Comparison of ENCODE assay signal across 16 cellular contexts in genomic region chr2:112048236-112048592, GRCh38.
"Had no signal": no experiment of that assay in that cellular context is flagged by ENCODE, and none has a peak within 500 bp of the region (broad histone marks: within the 10 kb centered on the region; RNA-seq: fewer than 3 reads in every experiment).

No MANE protein-coding gene starts in this region.

- H3K4me3 Mint-ChIP-seq: activated CD4-positive, alpha-beta T cell treated with anti-CD3 and anti-CD28 coated beads, Interleukin-2, amount 10 ng/mL, durations not matched to agents 7 days and 5 days; activated naive CD4-positive, alpha-beta T cell treated with anti-CD3 and anti-CD28 coated beads, Interleukin-2, amount 10 ng/mL, durations not matched to agents 7 days and 5 days; activated naive CD8-positive, alpha-beta T cell treated with anti-CD3 and anti-CD28 coated beads, Interleukin-2, amount 50 U/mL, for 24 hours; dendritic cell treated with granulocyte-macrophage colony-stimulating factor and Interleukin-4, amounts not matched to agents 40 ng/mL and 50 ng/mL, for 4 days; nephron progenitor cell; stimulated activated naive CD8-positive, alpha-beta T cell treated with anti-CD3 and anti-CD28 coated beads, Interleukin-15, Interleukin-2, amounts not matched to agents 100 ng/mL and 50 ng/mL, for 24 hours had no signal

- H3K27me3 ChIP-seq: esophagus muscularis mucosa, transverse colon, vagina had no signal

- H3K4me3 ChIP-seq: esophagus muscularis mucosa, transverse colon, vagina had no signal

- H3K36me3 ChIP-seq: esophagus muscularis mucosa, transverse colon, vagina had no signal

- H3K9me3 Mint-ChIP-seq: activated CD4-positive, alpha-beta T cell treated with anti-CD3 and anti-CD28 coated beads, Interleukin-2, amount 10 ng/mL, durations not matched to agents 7 days and 5 days; activated naive CD4-positive, alpha-beta T cell treated with anti-CD3 and anti-CD28 coated beads, Interleukin-2, amount 10 ng/mL, durations not matched to agents 7 days and 5 days; activated naive CD8-positive, alpha-beta T cell treated with anti-CD3 and anti-CD28 coated beads, Interleukin-2, amount 50 U/mL, for 24 hours; dendritic cell treated with granulocyte-macrophage colony-stimulating factor and Interleukin-4, amounts not matched to agents 40 ng/mL and 50 ng/mL, for 4 days; stimulated activated naive CD8-positive, alpha-beta T cell treated with anti-CD3 and anti-CD28 coated beads, Interleukin-15, Interleukin-2, amounts not matched to agents 100 ng/mL and 50 ng/mL, for 24 hours had no signal

- H3K27ac Mint-ChIP-seq: activated CD4-positive, alpha-beta T cell treated with anti-CD3 and anti-CD28 coated beads, Interleukin-2, amount 10 ng/mL, durations not matched to agents 7 days and 5 days; activated naive CD4-positive, alpha-beta T cell treated with anti-CD3 and anti-CD28 coated beads, Interleukin-2, amount 10 ng/mL, durations not matched to agents 7 days and 5 days; activated naive CD8-positive, alpha-beta T cell treated with anti-CD3 and anti-CD28 coated beads, Interleukin-2, amount 50 U/mL, for 24 hours; dendritic cell treated with granulocyte-macrophage colony-stimulating factor and Interleukin-4, amounts not matched to agents 40 ng/mL and 50 ng/mL, for 4 days; nephron progenitor cell; stimulated activated naive CD8-positive, alpha-beta T cell treated with anti-CD3 and anti-CD28 coated beads, Interleukin-15, Interleukin-2, amounts not matched to agents 100 ng/mL and 50 ng/mL, for 24 hours had no signal

- H3K27me3 Mint-ChIP-seq: activated naive CD8-positive, alpha-beta T cell treated with anti-CD3 and anti-CD28 coated beads, Interleukin-2, amount 50 U/mL, for 24 hours; dendritic cell treated with granulocyte-macrophage colony-stimulating factor and Interleukin-4, amounts not matched to agents 40 ng/mL and 50 ng/mL, for 4 days; stimulated activated naive CD8-positive, alpha-beta T cell treated with anti-CD3 and anti-CD28 coated beads, Interleukin-15, Interleukin-2, amounts not matched to agents 100 ng/mL and 50 ng/mL, for 24 hours had no signal

- DNase-seq: activated CD8-positive, alpha-beta memory T cell treated with anti-CD3 and anti-CD28 coated beads for 24 hours; activated CD8-positive, alpha-beta memory T cell treated with anti-CD3 and anti-CD28 coated beads, Interleukin-2, amount 50 U/mL, for 48 hours; activated effector memory CD4-positive, alpha-beta T cell treated with Interleukin-2 at 50 U/mL for 16 hours; activated naive CD8-positive, alpha-beta T cell treated with anti-CD3 and anti-CD28 coated beads, Interleukin-2, amount 50 U/mL, for 24 hours; effector CD8-positive, alpha-beta T cell; left colon; nephron progenitor cell; posterior cingulate gyrus; T1000 had no signal

- H3K36me3 Mint-ChIP-seq: activated naive CD4-positive, alpha-beta T cell treated with anti-CD3 and anti-CD28 coated beads, Interleukin-2, amount 10 ng/mL, durations not matched to agents 7 days and 5 days had no signal

- H3K27ac ChIP-seq: esophagus muscularis mucosa, transverse colon, vagina had no signal
